ENCODE assay signal across 9 cellular contexts in genomic region chr15:48965972-48966371, GRCh38. TPM values are rescaled to one million over a fixed set of nuclear protein-coding genes. Genes with fewer than 3 reads are reported as not detected.
DNase-seq lines count a peak whose midpoint lies in the region; ATAC-seq and FAIRE-seq lines count a peak whose summit lies in the region.
"Had no signal": no experiment of that assay in that cellular context is flagged by ENCODE, and none has a peak within 500 bp of the region (broad histone marks: within the 10 kb centered on the region; RNA-seq: fewer than 3 reads in every experiment).

No MANE protein-coding gene starts in this region.

- no peak overlapping the region for H3K4me3 Mint-ChIP-seq in T-helper 17 cell

- H3K36me3 Mint-ChIP-seq in T-helper 17 cell (ENCODE audit: low read depth), result peaks cover 6% of the 10 kb centered on the region
- H3K36me3 Mint-ChIP-seq: brain had no signal

- H3K27me3 Mint-ChIP-seq in T-helper 17 cell, result peaks cover 86% of the 10 kb centered on the region

- H3K4me1 Mint-ChIP-seq in T-helper 17 cell, result peaks cover 21% of the 10 kb centered on the region

- FAIRE-seq in RCC 7860 (lab: Jason Lieb, UNC), result no peak

- no peak overlapping the region for H3K27ac Mint-ChIP-seq in T-helper 17 cell
- H3K27ac Mint-ChIP-seq: brain had no signal

- no peaks in the 10 kb centered on the region for H3K9me3 ChIP-seq in T-helper 17 cell (ENCODE audit: control insufficient read depth, low read length, poor library complexity, severe bottlenecking)

- DNase-seq in stimulated activated CD4-positive, alpha-beta T cell treated with anti-CD3 and anti-CD28 coated beads, Interleukin-1b, Interleukin-23, amount 100 ng/mL, for 48 hours, result peak; percentile 37
- DNase-seq in stimulated activated CD4-positive, alpha-beta T cell treated with anti-CD3 and anti-CD28 coated beads, Interleukin-4, amount 100 ng/mL, for 24 hours, result no peak
- peak; percentile 17 for DNase-seq in RCC 7860 (ENCODE audit: low spot score)
- peak; percentile 65 for DNase-seq in foreskin melanocyte
- DNase-seq in T-helper 17 cell, result no peak
- no peak for DNase-seq in ecto neural progenitor cell (ENCODE audit: low spot score)

- ATAC-seq in HG02938 (IDR thresholded peaks at IDR 0.05; ENCODE audit: unreplicated experiment), result peak; percentile 54
- no peak for ATAC-seq in T-helper 17 cell
- no peak for ATAC-seq in HG03139 (IDR thresholded peaks at IDR 0.05; ENCODE audit: unreplicated experiment)

RNA-seq across cellular contexts. Expression of gene SHC4, which starts 2.3 kb away (rescaled TPM):
- total RNA-seq in T-helper 17 cell, result under 1 TPM in 1 of 2 donors, not detected in 1; 0.12 TPM

Comparison
In these comparisons a context has a peak if more than half of its experiments do, and no peak if none do; other contexts are left out.
1. DNase-seq: peak in stimulated activated CD4-positive, alpha-beta T cell treated with anti-CD3 and anti-CD28 coated beads, Interleukin-1b, Interleukin-23, amount 100 ng/mL, for 48 hours (single experiment), RCC 7860 (single experiment) and foreskin melanocyte (single experiment); none in stimulated activated CD4-positive, alpha-beta T cell treated with anti-CD3 and anti-CD28 coated beads, Interleukin-4, amount 100 ng/mL, for 24 hours (single experiment), T-helper 17 cell (0 of 3) and ecto neural progenitor cell (single experiment).